In genomic region chr6:166620478-166621113, GRCh38 we compare ENCODE assay signal across 1 cellular context.
TF ChIP-seq lines count a peak whose summit lies in the region.

No MANE protein-coding gene starts in this region.

TF ChIP-seq in HepG2, 621 proteins besides CTCF, POLR2A, EP300 and RAD21:
- TF ChIP-seq ZNF784 (CRISPR knock-in tag; IDR thresholded peaks at IDR 0.05; ENCODE audit: borderline replicate concordance) (no peak), POGK (CRISPR knock-in tag; conservative IDR thresholded peaks at IDR 0.05) (no peak), NR3C1 (CRISPR knock-in tag; IDR thresholded peaks at IDR 0.05) (no peak), ETS1 (CRISPR knock-in tag; IDR thresholded peaks at IDR 0.05) (no peak), DR1 (CRISPR knock-in tag; IDR thresholded peaks at IDR 0.05) (no peak), HOXA9 (CRISPR knock-in tag; IDR thresholded peaks at IDR 0.05; ENCODE audit: borderline replicate concordance) (no peak), ZZZ3 (CRISPR knock-in tag; IDR thresholded peaks at IDR 0.05; ENCODE audit: borderline replicate concordance) (no peak), BCLAF1 (IDR thresholded peaks at IDR 0.05) (no peak), FOXO1 (CRISPR knock-in tag; IDR thresholded peaks at IDR 0.05) (no peak), SOX13 (IDR thresholded peaks at IDR 0.05) (no peak), SOX13 (CRISPR knock-in tag; conservative IDR thresholded peaks at IDR 0.05 in 1 of 2, IDR thresholded peaks at IDR 0.05 in 1 of 2) (no peak)
